10 cellular contexts compared by ENCODE assay signal in genomic region chr19:46913198-46913851, GRCh38. TPM values are rescaled to one million over a fixed set of nuclear protein-coding genes. Genes with fewer than 3 reads are reported as not detected.
DNase-seq lines count a peak whose midpoint lies in the region; ATAC-seq, FAIRE-seq and TF ChIP-seq lines count a peak whose summit lies in the region.
"Had no signal": no experiment of that assay in that cellular context is flagged by ENCODE, and none has a peak within 500 bp of the region (broad histone marks: within the 10 kb centered on the region; RNA-seq: fewer than 3 reads in every experiment).

No MANE protein-coding gene starts in this region.

- no peaks in the 10 kb centered on the region for H3K27me3 Mint-ChIP-seq in nephron progenitor cell (ENCODE audit: low read depth, poor library complexity)

- peaks cover 3% of the 10 kb centered on the region for H3K9me3 Mint-ChIP-seq in nephron progenitor cell

- H3K27me3 ChIP-seq in BLaER1 (no peaks in the 10 kb centered on the region), endothelial cell of umbilical vein (ENCODE audit: control insufficient read depth in 2 of 2, insufficient read depth in 2 of 2, low read length in 2 of 2) (no peaks in the 10 kb centered on the region)

- H3K9me1 ChIP-seq in endothelial cell of umbilical vein (replicated peaks; ENCODE audit: control insufficient read depth, extremely low read depth, insufficient read depth, low read length): no peaks in the 10 kb centered on the region

- H3K27ac Mint-ChIP-seq in nephron progenitor cell: peak overlapping the region; percentile 27

- POLR2A ChIA-PET in endothelial cell of umbilical vein (lab: Charles Lee): interaction anchor here (0.6 to 0.8 kb wide), 2 partner anchors 63 to 69 kb away, joined by 3 read pairs; no protein-coding TSS in a partner anchor

- no peak for TF ChIP-seq POLR2A in NB4 (IDR thresholded peaks at IDR 0.05; ENCODE audit: extremely low read depth, insufficient read length)
- no peak for TF ChIP-seq POLR2A in endothelial cell of umbilical vein (IDR thresholded peaks at IDR 0.05; ENCODE audit: low read depth, low read length)

- intact Hi-C loops in endothelial cell of umbilical vein (cut with micrococcal nuclease): no loop called here

- TF ChIP-seq CTCF in NB4 (IDR thresholded peaks at IDR 0.05; ENCODE audit: low read depth, low read length) (no peak), endothelial cell of umbilical vein (IDR thresholded peaks at IDR 0.05; ENCODE audit: extremely low read depth in 1 of 2, insufficient read depth in 1 of 2, low read depth in 1 of 2, low read length in 2 of 2) (no peak), nephron progenitor cell (IDR thresholded peaks at IDR 0.05) (no peak)

- H2AFZ ChIP-seq in endothelial cell of umbilical vein (ENCODE audit: low read depth, low read length): no peak overlapping the region

- peaks cover 34% of the 10 kb centered on the region for H3K4me1 Mint-ChIP-seq in nephron progenitor cell

- peaks cover 36% of the 10 kb centered on the region for H3K36me3 ChIP-seq in BLaER1
- H3K36me3 ChIP-seq in endothelial cell of umbilical vein (ENCODE audit: control insufficient read depth in 2 of 2, extremely low read depth in 1 of 2, insufficient read depth in 2 of 2, low read length in 2 of 2): no peaks in the 10 kb centered on the region

- H3K4me3 Mint-ChIP-seq in nephron progenitor cell: no peak overlapping the region

- H3K4me3 ChIP-seq in BLaER1 (no peak overlapping the region), NB4 (ENCODE audit: low read depth, low read length) (peak overlapping the region; percentile 0), endothelial cell of umbilical vein (replicated peaks in 1 of 3; ENCODE audit: insufficient read depth in 1 of 3, low read depth in 1 of 3, low read length in 3 of 3) (peak overlapping the region in 1 of 3 experiments; percentile 1)

- DNase-seq in NB4 (ENCODE audit: low read depth) (no peak), endothelial cell of umbilical vein (ENCODE audit: low read depth, low spot score) (peak; percentile 28), nephron progenitor cell (no peak), cerebellum (ENCODE audit: low spot score) (no peak), NCI-H2196 treated with DMSO at 0.1 percent for 48 hours (lab: John Stamatoyannopoulos, UW; ENCODE audit: unreplicated experiment) (no peak)
- no peak for DNase-seq in stimulated activated CD4-positive, alpha-beta T cell treated with anti-CD3 and anti-CD28 coated beads, Interleukin-15, amount 100 ng/mL, for 24 hours
- DNase-seq: activated CD4-positive, CD25-positive, alpha-beta regulatory T cell; NCI-H1105 treated with DMSO at 0.1 percent for 48 hours had no signal

- ATAC-seq in GM18502 (IDR thresholded peaks at IDR 0.05; ENCODE audit: poor library complexity, unreplicated experiment): no peak

- H3K9ac ChIP-seq in BLaER1 (no peak overlapping the region), endothelial cell of umbilical vein (replicated peaks; ENCODE audit: extremely low read depth, insufficient read depth, low read length) (peak overlapping the region; percentile 50)

- CTCF ChIA-PET in endothelial cell of umbilical vein (lab: Charles Lee): interaction anchor here (0.5 to 2.3 kb wide), 8 partner anchors 10 to 78 kb away, joined by 3 to 14 read pairs (median 6); no protein-coding TSS in a partner anchor

- H4K20me1 ChIP-seq in BLaER1: peaks cover 98% of the 10 kb centered on the region
- H4K20me1 ChIP-seq in endothelial cell of umbilical vein (replicated peaks; ENCODE audit: control insufficient read depth, extremely low read depth, insufficient read depth, low read length): no peaks in the 10 kb centered on the region

- no TSS peak for BruUV-seq in endothelial cell of umbilical vein (replicated peaks; lab: Mats Ljungman, UMichigan)

- dilution Hi-C loops in endothelial cell of umbilical vein (cut with MboI; ENCODE audit: extremely low pct_ligation_motif_present, low sequenced_read_pairs): no loop called here

- peaks cover 53% of the 10 kb centered on the region for H3K4me1 ChIP-seq in BLaER1
- peaks cover 15% of the 10 kb centered on the region for H3K4me1 ChIP-seq in endothelial cell of umbilical vein (ENCODE audit: control insufficient read depth, extremely low read depth, insufficient read depth, low read length)

- peak; percentile 8 for FAIRE-seq in endothelial cell of umbilical vein (lab: Jason Lieb, UNC)

- peaks cover 52% of the 10 kb centered on the region for H3K79me2 ChIP-seq in endothelial cell of umbilical vein (ENCODE audit: control insufficient read depth, insufficient read depth, low read length)

- H3K4me2 ChIP-seq in BLaER1 (peak overlapping the region; percentile 14), endothelial cell of umbilical vein (ENCODE audit: insufficient read depth, low read length) (peak overlapping the region; percentile 72)

- H3K27ac ChIP-seq in BLaER1: no peak overlapping the region
- no peak overlapping the region for H3K27ac ChIP-seq in endothelial cell of umbilical vein (ENCODE audit: insufficient read depth, low read depth, low read length)

- H3K9me3 ChIP-seq in BLaER1 (peaks cover 9% of the 10 kb centered on the region), endothelial cell of umbilical vein (replicated peaks; ENCODE audit: control insufficient read depth, insufficient read depth, low read length) (no peaks in the 10 kb centered on the region)

- H3K36me3 Mint-ChIP-seq in nephron progenitor cell (ENCODE audit: low read depth): peaks cover 31% of the 10 kb centered on the region

TF ChIP-seq in endothelial cell of umbilical vein, 7 proteins besides CTCF, POLR2A, EP300 and RAD21:
- TF ChIP-seq POLR2AphosphoS5 (IDR thresholded peaks at IDR 0.05; ENCODE audit: insufficient read depth, low read depth, low read length): no peak
TF ChIP-seq in endothelial cell of umbilical vein: peak in this region for 0.

RNA-seq across cellular contexts. Expression of gene ARHGAP35, which starts 52.5 kb away (rescaled TPM):
- total RNA-seq in endothelial cell of umbilical vein: 47.3 and 51.3 TPM in 2 replicates
- polyA plus RNA-seq in endothelial cell of umbilical vein: 25.7 and 28.3 TPM in 2 replicates
- polyA plus RNA-seq in endothelial cell of umbilical vein (2011; cell fraction: cytosol; rRNA removed): 19.6 and 20.2 TPM in 2 replicates
- 29.7 and 30.7 TPM in 2 replicates for polyA plus RNA-seq in endothelial cell of umbilical vein (2011; cell fraction: nucleus; rRNA removed)
- 25.8 and 31.7 TPM in 2 replicates for polyA plus RNA-seq in endothelial cell of umbilical vein (2012)
- polyA minus RNA-seq in endothelial cell of umbilical vein: 35.8 and 45.8 TPM in 2 replicates
- polyA minus RNA-seq in endothelial cell of umbilical vein (2011; cell fraction: cytosol; rRNA and poly(A)+ RNA removed): 20.1 TPM
- 53.1 and 57.3 TPM in 2 replicates for polyA minus RNA-seq in endothelial cell of umbilical vein (2011; cell fraction: nucleus; rRNA and poly(A)+ RNA removed)
- 79.0 TPM for total RNA-seq in cerebellum
